Comparison of ENCODE assay signal across 7 cellular contexts in genomic region chr12:112266473-112266872, GRCh38.
"Had no signal": no experiment of that assay in that cellular context is flagged by ENCODE, and none has a peak within 500 bp of the region (broad histone marks: within the 10 kb centered on the region; RNA-seq: fewer than 3 reads in every experiment).

No MANE protein-coding gene starts in this region.

- H3K4me2 ChIP-seq: KMS-11 had no signal

- H3K9me3 Mint-ChIP-seq: IgD-negative memory B cell had no signal

- H3K4me3 Mint-ChIP-seq: IgD-negative memory B cell had no signal

- H3K27ac ChIP-seq: HL-60, KMS-11 had no signal

- H3K27ac Mint-ChIP-seq: IgD-negative memory B cell had no signal

- FAIRE-seq: HTR-8/SVneo had no signal

- H3K4me1 Mint-ChIP-seq: IgD-negative memory B cell had no signal

- DNase-seq: IMR-90, KBM-7, KG1 had no signal

- H3K9ac ChIP-seq: KMS-11 had no signal

- H3K27me3 Mint-ChIP-seq: IgD-negative memory B cell had no signal
